ENCODE assay signal across 9 cellular contexts in the genomic region with DNA sequence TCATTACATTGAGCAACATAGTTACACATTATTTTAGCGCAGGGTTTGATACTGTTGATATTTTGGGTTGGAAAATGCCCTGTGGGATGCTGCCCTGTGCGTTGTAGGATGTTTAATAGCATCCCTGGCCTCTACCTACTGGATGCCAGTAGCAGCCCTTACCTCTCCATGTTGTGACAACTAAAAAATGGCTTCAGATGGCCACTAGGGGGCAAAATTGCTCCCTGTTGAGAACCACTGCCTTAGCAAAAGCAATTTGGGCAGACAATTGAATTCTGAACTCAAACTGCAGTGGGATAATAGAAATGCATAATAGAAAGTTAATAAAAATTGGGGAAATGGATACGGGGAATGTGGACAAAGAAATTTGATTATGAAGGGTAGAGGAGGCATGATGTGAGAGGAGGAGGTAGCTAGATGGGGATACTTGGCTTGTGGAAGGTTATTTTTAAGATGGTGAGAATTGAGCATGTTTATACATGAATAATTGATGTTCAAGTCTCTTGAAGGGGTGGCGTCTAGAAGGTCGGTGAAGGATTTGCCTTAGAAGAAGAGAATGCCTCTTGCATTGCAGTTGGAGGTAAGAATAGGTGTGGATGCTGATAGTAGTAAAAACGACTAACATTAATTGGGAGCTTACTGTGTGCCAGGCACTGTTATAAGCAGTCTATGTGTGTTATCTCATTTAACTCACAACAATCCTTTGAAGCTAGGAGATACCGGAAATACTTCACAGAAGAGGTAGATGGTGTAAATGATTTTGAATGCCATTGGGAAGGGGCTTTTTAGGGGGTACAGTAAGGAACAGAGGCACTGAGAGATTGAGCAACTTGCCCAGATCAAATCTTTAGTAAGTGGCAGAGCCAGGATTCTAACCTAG. TPM values are rescaled to one million over a fixed set of nuclear protein-coding genes. Genes with fewer than 3 reads are reported as not detected.
A peak's percentile ranks its signal among the peaks of the same experiment; 100 is the strongest.
DNase-seq lines count a peak whose midpoint lies in the region; ATAC-seq lines count a peak whose summit lies in the region.
"Had no signal": no experiment of that assay in that cellular context is flagged by ENCODE, and none has a peak within 500 bp of the region (broad histone marks: within the 10 kb centered on the region; RNA-seq: fewer than 3 reads in every experiment).

No MANE protein-coding gene starts in this region.

- no peaks in the 10 kb centered on the region for H3K27me3 Mint-ChIP-seq in activated CD4-positive, alpha-beta T cell treated with anti-CD3 and anti-CD28 coated beads, Interleukin-2, amount 10 ng/mL, durations not matched to agents 7 days and 5 days
- H3K27me3 Mint-ChIP-seq in stimulated activated naive B cell treated with anti-CD40 and anti-IgM and Interleukin-4, amounts not matched to agents 10 μg/mL and 1 μg/mL and 100 μg/mL, for 72 hours = no peaks in the 10 kb centered on the region

- CTCF ChIA-PET in activated CD4-positive, alpha-beta T cell treated with anti-CD3 and anti-CD28 coated beads, Interleukin-2, amount 10 ng/mL, durations not matched to agents 7 days and 5 days (lab: Charles Lee) = interaction anchor here (0.6 to 2.1 kb wide), 10 partner anchors 8 to 223 kb away, joined by 3 to 10 read pairs (median 4); no protein-coding TSS in a partner anchor

- peak; percentile 86 to 87 for ATAC-seq in stimulated activated naive B cell treated with anti-CD40 and anti-IgM and Interleukin-4, amounts not matched to agents 10 μg/mL and 1 μg/mL and 100 μg/mL, for 72 hours (replicated peaks)
- ATAC-seq in GM21825 (IDR thresholded peaks at IDR 0.05; ENCODE audit: unreplicated experiment) = no peak

- H3K27ac Mint-ChIP-seq in activated CD4-positive, alpha-beta T cell treated with anti-CD3 and anti-CD28 coated beads, Interleukin-2, amount 10 ng/mL, durations not matched to agents 7 days and 5 days = peak overlapping the region; percentile 33
- H3K27ac Mint-ChIP-seq in stimulated activated naive B cell treated with anti-CD40 and anti-IgM and Interleukin-4, amounts not matched to agents 10 μg/mL and 1 μg/mL and 100 μg/mL, for 72 hours = no peak overlapping the region

- H3K9me3 Mint-ChIP-seq in activated CD4-positive, alpha-beta T cell treated with anti-CD3 and anti-CD28 coated beads, Interleukin-2, amount 10 ng/mL, durations not matched to agents 7 days and 5 days = no peaks in the 10 kb centered on the region
- no peaks in the 10 kb centered on the region for H3K9me3 Mint-ChIP-seq in stimulated activated naive B cell treated with anti-CD40 and anti-IgM and Interleukin-4, amounts not matched to agents 10 μg/mL and 1 μg/mL and 100 μg/mL, for 72 hours

- DNase-seq in AG08396 (ENCODE audit: low spot score) (peak; percentile 52), GM19240 (ENCODE audit: insufficient read length, low spot score) (peak; percentile 41), NCI-H345 treated with DMSO at 0.1 percent for 48 hours (lab: John Stamatoyannopoulos, UW; ENCODE audit: unreplicated experiment) (peak; percentile 40), midbrain (lab: John Stamatoyannopoulos, UW) (peak; percentile 50)
- peak; percentile 79 for DNase-seq in activated CD4-positive, alpha-beta T cell treated with anti-CD3 and anti-CD28 coated beads, Interleukin-2, amount 10 ng/mL, durations not matched to agents 7 days and 5 days
- peak; percentile 17 for DNase-seq in effector CD8-positive, alpha-beta T cell (lab: John Stamatoyannopoulos, UW)
- DNase-seq in stimulated activated naive B cell treated with anti-CD40 and anti-IgM and Interleukin-4, amounts not matched to agents 10 μg/mL and 1 μg/mL and 100 μg/mL, for 72 hours = peak; percentile 23

- POLR2A ChIA-PET in activated CD4-positive, alpha-beta T cell treated with anti-CD3 and anti-CD28 coated beads, Interleukin-2, amount 10 ng/mL, durations not matched to agents 7 days and 5 days (lab: Charles Lee) = no interaction called here

- H3K4me1 Mint-ChIP-seq in activated CD4-positive, alpha-beta T cell treated with anti-CD3 and anti-CD28 coated beads, Interleukin-2, amount 10 ng/mL, durations not matched to agents 7 days and 5 days = peaks cover 18% of the 10 kb centered on the region
- H3K4me1 Mint-ChIP-seq in stimulated activated naive B cell treated with anti-CD40 and anti-IgM and Interleukin-4, amounts not matched to agents 10 μg/mL and 1 μg/mL and 100 μg/mL, for 72 hours = no peaks in the 10 kb centered on the region

- H3K36me3 Mint-ChIP-seq in activated CD4-positive, alpha-beta T cell treated with anti-CD3 and anti-CD28 coated beads, Interleukin-2, amount 10 ng/mL, durations not matched to agents 7 days and 5 days (ENCODE audit: low read depth) = peaks cover 54% of the 10 kb centered on the region
- peaks cover 34 to 45% of the 10 kb centered on the region in 2 donors for H3K36me3 Mint-ChIP-seq in stimulated activated naive B cell treated with anti-CD40 and anti-IgM and Interleukin-4, amounts not matched to agents 10 μg/mL and 1 μg/mL and 100 μg/mL, for 72 hours

- no peak overlapping the region for H3K4me3 Mint-ChIP-seq in activated CD4-positive, alpha-beta T cell treated with anti-CD3 and anti-CD28 coated beads, Interleukin-2, amount 10 ng/mL, durations not matched to agents 7 days and 5 days
- H3K4me3 Mint-ChIP-seq in stimulated activated naive B cell treated with anti-CD40 and anti-IgM and Interleukin-4, amounts not matched to agents 10 μg/mL and 1 μg/mL and 100 μg/mL, for 72 hours = no peak overlapping the region

RNA-seq across cellular contexts. Expression of gene HEATR9, which starts 19.0 kb away (rescaled TPM):
- total RNA-seq in activated CD4-positive, alpha-beta T cell treated with anti-CD3 and anti-CD28 coated beads, Interleukin-2, amount 10 ng/mL, durations not matched to agents 7 days and 5 days = under 1 TPM; 0.17 to 0.27 TPM
- total RNA-seq: skeletal muscle tissue had no signal

RNA-seq across cellular contexts. Expression of gene CCL5, which starts 30.5 kb away (rescaled TPM):
- 10 to 100 TPM; 68.7 to 81.3 TPM for total RNA-seq in activated CD4-positive, alpha-beta T cell treated with anti-CD3 and anti-CD28 coated beads, Interleukin-2, amount 10 ng/mL, durations not matched to agents 7 days and 5 days

RNA-seq across cellular contexts. Expression of gene TAF15, which starts 40.4 kb away (rescaled TPM):
- total RNA-seq in activated CD4-positive, alpha-beta T cell treated with anti-CD3 and anti-CD28 coated beads, Interleukin-2, amount 10 ng/mL, durations not matched to agents 7 days and 5 days = 100 to 1,000 TPM; 274 to 311 TPM

RNA-seq across cellular contexts. Expression of gene MMP28, which starts 54.3 kb away (rescaled TPM):
- not detected for total RNA-seq in activated CD4-positive, alpha-beta T cell treated with anti-CD3 and anti-CD28 coated beads, Interleukin-2, amount 10 ng/mL, durations not matched to agents 7 days and 5 days

Comparison
In these comparisons a context has a peak if more than half of its experiments do, and no peak if none do; other contexts are left out.
1. DNase-seq: peak in every context shown above with its lines; median percentile 79 in activated CD4-positive, alpha-beta T cell treated with anti-CD3 and anti-CD28 coated beads, Interleukin-2, amount 10 ng/mL, durations not matched to agents 7 days and 5 days; 52 in AG08396; 50 in midbrain; 41 in GM19240; 40 in NCI-H345 treated with DMSO at 0.1 percent for 48 hours; 23 in stimulated activated naive B cell treated with anti-CD40 and anti-IgM and Interleukin-4, amounts not matched to agents 10 μg/mL and 1 μg/mL and 100 μg/mL, for 72 hours; 17 in effector CD8-positive, alpha-beta T cell.